Comparison of ENCODE assay signal across 9 cellular contexts in the genomic region with DNA sequence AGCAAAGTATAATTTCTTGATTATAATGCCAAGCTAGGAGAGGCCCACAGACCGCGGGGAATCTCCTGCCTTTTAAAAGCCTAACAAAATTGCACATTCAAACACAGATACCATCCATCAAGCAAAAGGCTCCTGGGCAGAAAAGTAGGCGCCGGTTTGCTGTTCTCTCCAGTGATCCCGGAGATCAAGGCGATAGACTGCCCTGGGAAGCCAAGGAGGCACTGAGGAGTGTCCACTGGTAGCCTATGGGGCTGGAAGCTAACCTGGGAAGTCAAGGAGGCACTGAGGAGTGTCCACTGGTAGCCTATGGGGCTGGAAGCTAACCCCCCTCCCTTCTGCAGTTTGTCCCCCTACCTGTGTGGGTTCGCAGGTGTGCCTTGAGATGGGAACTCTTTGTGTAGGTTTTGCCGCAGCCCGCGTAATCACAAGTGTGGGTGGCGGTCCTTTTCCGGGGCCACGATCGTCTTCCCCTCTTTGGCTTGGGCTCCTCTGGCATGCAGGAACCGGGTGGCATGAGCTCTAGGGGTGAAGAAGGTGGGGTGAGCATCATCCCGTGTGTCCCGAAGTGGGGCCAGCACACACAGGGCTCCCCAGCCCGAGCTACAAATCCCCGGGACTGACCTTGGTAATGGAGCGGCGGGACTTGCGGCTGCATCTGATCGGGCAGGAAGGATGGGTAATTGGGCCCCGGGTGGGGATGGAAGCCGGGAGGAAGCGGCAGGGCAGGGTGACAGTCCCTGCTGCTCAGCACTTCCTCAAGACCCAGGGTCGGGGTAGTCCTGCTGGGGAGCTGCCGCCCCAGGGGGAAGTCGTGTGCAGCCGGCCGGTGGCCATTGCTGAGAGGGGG. TPM values are rescaled to one million over a fixed set of nuclear protein-coding genes. Genes with fewer than 3 reads are reported as not detected.
DNase-seq lines count a peak whose midpoint lies in the region; FAIRE-seq and TF ChIP-seq lines count a peak whose summit lies in the region.
"Had no signal": no experiment of that assay in that cellular context is flagged by ENCODE, and none has a peak within 500 bp of the region (broad histone marks: within the 10 kb centered on the region; RNA-seq: fewer than 3 reads in every experiment).

No MANE protein-coding gene starts in this region.

- no peak overlapping the region for H2BK120ac ChIP-seq in H9 (ENCODE audit: low read depth, low read length, poor library complexity, severe bottlenecking)

- H4K5ac ChIP-seq in H9 (ENCODE audit: insufficient read length, low read depth, low read length), result no peak overlapping the region

- H2AFZ ChIP-seq in H9 (ENCODE audit: low read length), result no peak overlapping the region
- no peak overlapping the region for H2AFZ ChIP-seq in smooth muscle cell (ENCODE audit: low read depth)
- no peak overlapping the region for H2AFZ ChIP-seq in OCI-LY7 (ENCODE audit: low read length)

- H3K9me3 Mint-ChIP-seq in H9 (peaks cover 0 to 3% of the 10 kb centered on the region in 2 experiments; a peak in 1 of 5 replicates), MCF 10A (ENCODE audit: unreplicated experiment) (no peaks in the 10 kb centered on the region)
- H3K9me3 Mint-ChIP-seq in activated CD4-positive, alpha-beta T cell treated with anti-CD3 and anti-CD28 coated beads, Interleukin-2, amount 10 ng/mL, durations not matched to agents 7 days and 5 days, result no peaks in the 10 kb centered on the region

- TF ChIP-seq CTCF in H9 (conservative IDR thresholded peaks at IDR 0.05), result no peak
- no peak for TF ChIP-seq CTCF in MCF 10A (IDR thresholded peaks at IDR 0.05; ENCODE audit: unreplicated experiment)
- TF ChIP-seq CTCF in kidney (IDR thresholded peaks at IDR 0.05; ENCODE audit: borderline replicate concordance, extremely low read depth, insufficient read depth), result no peak
- no peak for TF ChIP-seq CTCF in smooth muscle cell (IDR thresholded peaks at IDR 0.05; ENCODE audit: borderline replicate concordance, insufficient read depth, poor library complexity, severe bottlenecking)
- no peak for TF ChIP-seq CTCF in OCI-LY7 (conservative IDR thresholded peaks at IDR 0.05; ENCODE audit: low read length)

- no peaks in the 10 kb centered on the region for H3K79me2 ChIP-seq in H9 (ENCODE audit: insufficient read depth, low read length)
- H3K79me2 ChIP-seq in smooth muscle cell (ENCODE audit: low read depth), result no peaks in the 10 kb centered on the region
- H3K79me2 ChIP-seq in OCI-LY7 (ENCODE audit: insufficient read depth, low read depth, low read length), result no peaks in the 10 kb centered on the region

- H3K9me2 ChIP-seq in OCI-LY7 (ENCODE audit: insufficient read depth, low read length), result no peaks in the 10 kb centered on the region

- intact Hi-C loops in MCF 10A (cut with micrococcal nuclease), result loop anchor here (5.0 to 10.0 kb wide), 4 partner anchors 265 to 1275 kb away; no protein-coding TSS in a partner anchor
- intact Hi-C loops in kidney (cut with DNase I), result no loop called here
- intact Hi-C loops in OCI-LY7 (cut with micrococcal nuclease; ENCODE audit: unreplicated experiment), result no loop called here

- no peak overlapping the region for H2BK12ac ChIP-seq in H9 (ENCODE audit: insufficient read length, low read depth, low read length)

- no peak overlapping the region; the same call in 1 of the 2 replicates for H3K14ac ChIP-seq in H9 (ENCODE audit: insufficient read depth, low read length)

- H3K27me3 Mint-ChIP-seq in H9 (ENCODE audit: low read depth), result peaks cover 49% of the 10 kb centered on the region
- H3K27me3 Mint-ChIP-seq in MCF 10A (ENCODE audit: insufficient read depth, unreplicated experiment), result no peaks in the 10 kb centered on the region
- peaks cover 55% of the 10 kb centered on the region for H3K27me3 Mint-ChIP-seq in activated CD4-positive, alpha-beta T cell treated with anti-CD3 and anti-CD28 coated beads, Interleukin-2, amount 10 ng/mL, durations not matched to agents 7 days and 5 days

- no peak overlapping the region for H2BK5ac ChIP-seq in H9 (ENCODE audit: insufficient read length, low read length)

- H3K27ac ChIP-seq in H9 (ENCODE audit: insufficient read length, low read depth, low read length) (no peak overlapping the region), kidney (ENCODE audit: low read depth in 2 of 2, low read length in 2 of 2) (peak overlapping the region; percentile 3 to 34), smooth muscle cell (ENCODE audit: low read depth) (no peak overlapping the region), OCI-LY7 (ENCODE audit: low read depth, low read length, poor library complexity, severe bottlenecking) (no peak overlapping the region)

- no peak overlapping the region for H3K23ac ChIP-seq in H9 (ENCODE audit: insufficient read length, low read depth, low read length)

- H3K4me1 ChIP-seq in H9 (ENCODE audit: insufficient read depth, low read length) (no peaks in the 10 kb centered on the region), kidney (ENCODE audit: control insufficient read depth in 1 of 2, insufficient read depth in 1 of 2, low read depth in 1 of 2, low read length in 2 of 2) (peaks cover 10 to 19% of the 10 kb centered on the region in 2 donors), smooth muscle cell (ENCODE audit: low read depth) (peaks cover 23% of the 10 kb centered on the region), OCI-LY7 (ENCODE audit: insufficient read depth, low read length, poor library complexity, severe bottlenecking) (no peaks in the 10 kb centered on the region)

- H3K4me3 ChIP-seq in kidney (ENCODE audit: low read length in 2 of 2) (peak overlapping the region; percentile 75 to 80), smooth muscle cell (peak overlapping the region; percentile 75), OCI-LY7 (ENCODE audit: low read depth, low read length, poor library complexity, severe bottlenecking) (no peak overlapping the region)

- peak overlapping the region; percentile 48 for H3K4me2 ChIP-seq in H9 (ENCODE audit: insufficient read depth, insufficient read length, low read length)
- H3K4me2 ChIP-seq in smooth muscle cell, result peak overlapping the region; percentile 92
- H3K4me2 ChIP-seq in OCI-LY7 (ENCODE audit: low read length), result no peak overlapping the region

- H3K36me3 ChIP-seq in kidney (ENCODE audit: control insufficient read depth in 1 of 2, insufficient read depth in 2 of 2, low read length in 2 of 2), result peaks cover 0 to 5% of the 10 kb centered on the region in 2 donors
- peaks cover 4% of the 10 kb centered on the region for H3K36me3 ChIP-seq in smooth muscle cell (ENCODE audit: low read depth)
- no peaks in the 10 kb centered on the region for H3K36me3 ChIP-seq in OCI-LY7 (ENCODE audit: insufficient read depth, low read length)

- FAIRE-seq in kidney (lab: Jason Lieb, UNC), result no peak

- H3K27me3 ChIP-seq in H9 (ENCODE audit: insufficient read depth, low read length) (peaks cover 23% of the 10 kb centered on the region; the same call in 1 of the 2 replicates), smooth muscle cell (ENCODE audit: low read depth) (peaks cover 15% of the 10 kb centered on the region)

- H3K4ac ChIP-seq in H9 (ENCODE audit: low read depth, low read length), result no peak overlapping the region

- no peak overlapping the region for H3K56ac ChIP-seq in H9 (ENCODE audit: insufficient read length, low read depth, low read length)

- H4K20me1 ChIP-seq in H9 (ENCODE audit: control insufficient read depth, insufficient read depth, insufficient read length), result no peaks in the 10 kb centered on the region
- peaks cover 30% of the 10 kb centered on the region for H4K20me1 ChIP-seq in smooth muscle cell (ENCODE audit: low read depth)
- no peaks in the 10 kb centered on the region for H4K20me1 ChIP-seq in OCI-LY7 (ENCODE audit: insufficient read depth, low read length)

- H3K36me3 Mint-ChIP-seq in H9 (ENCODE audit: insufficient read depth in 1 of 3, low read depth in 3 of 3) (peaks cover 1 to 13% (median 9%) of the 10 kb centered on the region in 3 experiments; a peak in 5 of 7 replicates), MCF 10A (ENCODE audit: insufficient read depth, unreplicated experiment) (peaks cover 59% of the 10 kb centered on the region)
- no peaks in the 10 kb centered on the region for H3K36me3 Mint-ChIP-seq in activated CD4-positive, alpha-beta T cell treated with anti-CD3 and anti-CD28 coated beads, Interleukin-2, amount 10 ng/mL, durations not matched to agents 7 days and 5 days (ENCODE audit: low read depth)

- no peak overlapping the region for H3T11ph ChIP-seq in H9 (ENCODE audit: low read length)

- H4K8ac ChIP-seq in H9 (replicated peaks; ENCODE audit: insufficient read length, low read depth, low read length), result no peak overlapping the region

- H3K4me1 Mint-ChIP-seq in H9 (peaks cover 29 to 40% of the 10 kb centered on the region in 2 experiments), MCF 10A (ENCODE audit: insufficient read depth, unreplicated experiment) (peaks cover 25% of the 10 kb centered on the region)
- H3K4me1 Mint-ChIP-seq in activated CD4-positive, alpha-beta T cell treated with anti-CD3 and anti-CD28 coated beads, Interleukin-2, amount 10 ng/mL, durations not matched to agents 7 days and 5 days, result peaks cover 18% of the 10 kb centered on the region

- H3K4me3 Mint-ChIP-seq in H9 (peak overlapping the region; percentile 74 to 87), MCF 10A (ENCODE audit: unreplicated experiment) (peak overlapping the region; percentile 94)
- no peak overlapping the region for H3K4me3 Mint-ChIP-seq in activated CD4-positive, alpha-beta T cell treated with anti-CD3 and anti-CD28 coated beads, Interleukin-2, amount 10 ng/mL, durations not matched to agents 7 days and 5 days

- WGBS in H9 (ENCODE audit: extremely low coverage, insufficient read length, low lambda C conversion rate), result no CpG with 5 or more reads among the region's 31 CpGs
- 61% methylated on average over 30 of the region's 31 CpGs for WGBS in smooth muscle cell (ENCODE audit: low lambda C conversion rate)

- H3K9ac ChIP-seq in H9 (ENCODE audit: extremely low read depth, insufficient read length, low read length), result no peak overlapping the region
- peak overlapping the region in 1 of 2 donors; percentile 40 for H3K9ac ChIP-seq in kidney (ENCODE audit: low read length in 2 of 2)
- peak overlapping the region; percentile 44 for H3K9ac ChIP-seq in smooth muscle cell (ENCODE audit: low read depth)

- H3K9me3 ChIP-seq in H9 (ENCODE audit: control insufficient read depth, low read depth, low read length), result no peaks in the 10 kb centered on the region
- no peaks in the 10 kb centered on the region for H3K9me3 ChIP-seq in kidney (ENCODE audit: control insufficient read depth in 1 of 2, low read length in 2 of 2)
- no peaks in the 10 kb centered on the region for H3K9me3 ChIP-seq in smooth muscle cell (replicated peaks; ENCODE audit: low read depth)
- H3K9me3 ChIP-seq in OCI-LY7 (ENCODE audit: low read length), result no peaks in the 10 kb centered on the region

- no peaks in the 10 kb centered on the region for H3K79me1 ChIP-seq in H9 (ENCODE audit: insufficient read depth, low read depth, low read length, poor library complexity, severe bottlenecking)

- H2BK20ac ChIP-seq in H9 (ENCODE audit: low read depth, low read length, poor library complexity, severe bottlenecking), result no peak overlapping the region

- no peak overlapping the region for H2BK15ac ChIP-seq in H9 (ENCODE audit: low read depth, low read length)

- peaks cover 17% of the 10 kb centered on the region for H3F3A ChIP-seq in smooth muscle cell (ENCODE audit: low read depth)

- H3K23me2 ChIP-seq in H9 (ENCODE audit: insufficient read length, low read depth, low read length, poor library complexity, severe bottlenecking), result peaks cover 24% of the 10 kb centered on the region

- CTCF ChIA-PET in MCF 10A (lab: Yijun Ruan, JAX), result interaction anchor here (0.6 to 1.5 kb wide), 11 partner anchors 225 to 1274 kb away, joined by 3 to 5 read pairs (median 3); no protein-coding TSS in a partner anchor
- CTCF ChIA-PET in OCI-LY7 (lab: Charles Lee; ENCODE audit: unreplicated experiment), result no interaction called here
- CTCF ChIA-PET in activated CD4-positive, alpha-beta T cell treated with anti-CD3 and anti-CD28 coated beads, Interleukin-2, amount 10 ng/mL, durations not matched to agents 7 days and 5 days (lab: Charles Lee), result interaction anchor here (2.1 kb wide), 1 partner anchor 62 kb away, joined by 5 read pairs; no protein-coding TSS in a partner anchor

- POLR2A ChIA-PET in MCF 10A (lab: Yijun Ruan, JAX) (interaction anchor here (1.1 to 4.3 kb wide), 7 partner anchors 22 to 1080 kb away, joined by 3 to 49 read pairs (median 18); no protein-coding TSS in a partner anchor), OCI-LY7 (lab: Charles Lee) (no interaction called here)
- POLR2A ChIA-PET in activated CD4-positive, alpha-beta T cell treated with anti-CD3 and anti-CD28 coated beads, Interleukin-2, amount 10 ng/mL, durations not matched to agents 7 days and 5 days (lab: Charles Lee), result no interaction called here

- DNase-seq in H9, result peak; percentile 45
- DNase-seq in MCF 10A (ENCODE audit: unreplicated experiment), result no peak
- peak; percentile 80 for DNase-seq in kidney
- no peak for DNase-seq in smooth muscle cell (lab: John Stamatoyannopoulos, UW; ENCODE audit: unreplicated experiment)
- DNase-seq in OCI-LY7 (ENCODE audit: low spot score), result no peak
- no peak for DNase-seq in HT-29 (ENCODE audit: low spot score)
- DNase-seq in activated CD4-positive, alpha-beta T cell treated with anti-CD3 and anti-CD28 coated beads, Interleukin-2, amount 10 ng/mL, durations not matched to agents 7 days and 5 days, result no peak
- no peak for DNase-seq in activated naive CD4-positive, alpha-beta T cell treated with Interleukin-2 at 50 U/mL for 16 hours
- DNase-seq: activated gamma-delta T cell had no signal

- no peak overlapping the region for H3K18ac ChIP-seq in H9 (ENCODE audit: insufficient read length, low read depth, low read length)

- no TSS peak for BruUV-seq in MCF 10A (replicated peaks; lab: Mats Ljungman, UMichigan)
- BruUV-seq in OCI-LY7 (replicated peaks; lab: Mats Ljungman, UMichigan), result no TSS peak

- no peak overlapping the region for H2AK5ac ChIP-seq in H9 (ENCODE audit: insufficient read length, low read length)

- H3K27ac Mint-ChIP-seq in H9 (no peak overlapping the region), MCF 10A (ENCODE audit: low read depth, unreplicated experiment) (peak overlapping the region; percentile 96)
- H3K27ac Mint-ChIP-seq in activated CD4-positive, alpha-beta T cell treated with anti-CD3 and anti-CD28 coated beads, Interleukin-2, amount 10 ng/mL, durations not matched to agents 7 days and 5 days, result no peak overlapping the region

- no peak overlapping the region for H4K91ac ChIP-seq in H9 (ENCODE audit: insufficient read length, low read depth, low read length)

RNA-seq across cellular contexts. Expression of a gene that starts 2.7 kb away (rescaled TPM):
- 6.2 and 7.1 TPM in 2 replicates for total RNA-seq in H9 (2021)
- 94.9 and 96.0 TPM in 2 replicates for total RNA-seq in MCF 10A (2022)
- total RNA-seq in kidney, result 69.4 TPM
- 13.5 TPM for polyA plus RNA-seq in kidney (ENCODE audit: insufficient read depth, low read depth, low replicate concordance)
- total RNA-seq in smooth muscle cell, result 33.3 and 43.6 TPM in 2 replicates
- 5.1 and 13.6 TPM in 2 replicates for polyA plus RNA-seq in smooth muscle cell
- not detected in 2 replicates for total RNA-seq in OCI-LY7 (2014; rRNA removed; shearing (Covaris generic))
- not detected in 2 replicates for total RNA-seq in OCI-LY7 (2022)
- total RNA-seq in HT-29 (2014; rRNA removed; shearing (Covaris generic)), result 51.6 and 53.9 TPM in 2 replicates
- total RNA-seq in activated CD4-positive, alpha-beta T cell treated with anti-CD3 and anti-CD28 coated beads, Interleukin-2, amount 10 ng/mL, durations not matched to agents 7 days and 5 days, result under 1 TPM; 0.25 to 0.42 TPM

Comparison
In these comparisons a context has a peak if more than half of its experiments do, and no peak if none do; other contexts are left out.
1. DNase-seq: peak in H9 (single experiment) and kidney (single experiment); none in MCF 10A (single experiment), smooth muscle cell (single experiment), OCI-LY7 (single experiment), HT-29 (single experiment), activated CD4-positive, alpha-beta T cell treated with anti-CD3 and anti-CD28 coated beads, Interleukin-2, amount 10 ng/mL, durations not matched to agents 7 days and 5 days (single experiment) and activated naive CD4-positive, alpha-beta T cell treated with Interleukin-2 at 50 U/mL for 16 hours (single experiment).
2. H3K27ac ChIP-seq: peak in kidney (2 of 2); none in H9 (single experiment), smooth muscle cell (single experiment) and OCI-LY7 (single experiment).